In genomic region chr18:58208207-58208944, GRCh38 we compare ENCODE assay signal across 12 cellular contexts.
DNase-seq lines count a peak whose midpoint lies in the region; ATAC-seq, FAIRE-seq and TF ChIP-seq lines count a peak whose summit lies in the region.
"Had no signal": no experiment of that assay in that cellular context is flagged by ENCODE, and none has a peak within 500 bp of the region (broad histone marks: within the 10 kb centered on the region; RNA-seq: fewer than 3 reads in every experiment).

No MANE protein-coding gene starts in this region.

- peaks cover 91% of the 10 kb centered on the region for H3K79me2 ChIP-seq in hepatocyte

- H3K9me3 ChIP-seq in prostate gland: no peaks in the 10 kb centered on the region
- no peaks in the 10 kb centered on the region for H3K9me3 ChIP-seq in hepatocyte (ENCODE audit: low read depth)
- H3K9me3 ChIP-seq in CD8-positive, alpha-beta T cell (ENCODE audit: low read length): no peaks in the 10 kb centered on the region

- intact Hi-C loops in prostate gland (cut with DNase I): no loop called here
- intact Hi-C loops in CD8-positive, alpha-beta T cell (cut with DNase I, micrococcal nuclease): no loop called here

- POLR2A ChIA-PET in CD8-positive, alpha-beta T cell (lab: Charles Lee): no interaction called here

- H3K27me3 Mint-ChIP-seq in CD8-positive, alpha-beta T cell (ENCODE audit: low read depth): peaks cover 6% of the 10 kb centered on the region

- TF ChIP-seq CTCF in D721Med (IDR thresholded peaks at IDR 0.05; ENCODE audit: insufficient read depth, missing control alignments): no peak
- no peak for TF ChIP-seq CTCF in foreskin keratinocyte (conservative IDR thresholded peaks at IDR 0.05)
- TF ChIP-seq CTCF in prostate gland (IDR thresholded peaks at IDR 0.05): no peak
- no peak for TF ChIP-seq CTCF in hepatocyte (IDR thresholded peaks at IDR 0.05; ENCODE audit: poor library complexity)
- no peak for TF ChIP-seq CTCF in CD8-positive, alpha-beta T cell (IDR thresholded peaks at IDR 0.05)

- no peak for TF ChIP-seq POLR2A in prostate gland (IDR thresholded peaks at IDR 0.05)

- H3K36me3 Mint-ChIP-seq in CD8-positive, alpha-beta T cell: no peaks in the 10 kb centered on the region

- no peaks in the 10 kb centered on the region for H3K9me3 Mint-ChIP-seq in CD8-positive, alpha-beta T cell

- no peaks in the 10 kb centered on the region for H3K9me2 ChIP-seq in hepatocyte (replicated peaks; ENCODE audit: insufficient read depth)

- CTCF ChIA-PET in CD8-positive, alpha-beta T cell (lab: Charles Lee): no interaction called here

- H3K27ac ChIP-seq in foreskin keratinocyte (no peak overlapping the region), prostate gland (peak overlapping the region; percentile 28 to 29), hepatocyte (no peak overlapping the region)
- H3K27ac ChIP-seq in CD8-positive, alpha-beta T cell (ENCODE audit: low read depth, low read length): no peak overlapping the region
- H3K27ac ChIP-seq: brain microvascular endothelial cell had no signal

- H3K27ac Mint-ChIP-seq in CD8-positive, alpha-beta T cell: no peak overlapping the region

- WGBS in prostate gland: 35% methylated on average over 4 of the region's 4 CpGs
- 70% methylated on average over 4 of the region's 4 CpGs for WGBS in hepatocyte (ENCODE audit: low lambda C conversion rate, missing lambda C conversion rate)

- H3K4me1 ChIP-seq in foreskin keratinocyte (peaks cover 43% of the 10 kb centered on the region), prostate gland (replicated peaks) (peaks cover 15% of the 10 kb centered on the region), hepatocyte (ENCODE audit: insufficient read depth) (peaks cover 28% of the 10 kb centered on the region)
- no peaks in the 10 kb centered on the region for H3K4me1 ChIP-seq in CD8-positive, alpha-beta T cell (ENCODE audit: insufficient read depth, low read length)

- H3K4me1 Mint-ChIP-seq in CD8-positive, alpha-beta T cell (ENCODE audit: low read depth): peaks cover 6% of the 10 kb centered on the region

- no peaks in the 10 kb centered on the region for H3K27me3 ChIP-seq in foreskin keratinocyte
- H3K27me3 ChIP-seq in prostate gland (replicated peaks; ENCODE audit: insufficient read depth): no peaks in the 10 kb centered on the region
- no peaks in the 10 kb centered on the region for H3K27me3 ChIP-seq in hepatocyte
- no peaks in the 10 kb centered on the region for H3K27me3 ChIP-seq in CD8-positive, alpha-beta T cell (ENCODE audit: insufficient read depth, low read length)
- H3K27me3 ChIP-seq: brain microvascular endothelial cell had no signal

- no peak overlapping the region for H3K4me3 ChIP-seq in prostate gland
- no peak overlapping the region for H3K4me3 ChIP-seq in hepatocyte
- no peak overlapping the region for H3K4me3 ChIP-seq in CD8-positive, alpha-beta T cell (ENCODE audit: low read depth, low read length)

- peaks cover 9% of the 10 kb centered on the region for H4K20me1 ChIP-seq in hepatocyte (ENCODE audit: insufficient read depth, poor library complexity, severe bottlenecking)

- H3K4me2 ChIP-seq in hepatocyte: no peak overlapping the region

- ATAC-seq in foreskin keratinocyte (peak; percentile 56), GM19467 (IDR thresholded peaks at IDR 0.05; ENCODE audit: unreplicated experiment) (no peak)
- ATAC-seq in CD8-positive, alpha-beta T cell: no peak

- no peak overlapping the region for H2AFZ ChIP-seq in hepatocyte

- H3K4me3 Mint-ChIP-seq in CD8-positive, alpha-beta T cell: no peak overlapping the region

- peak; percentile 100 for FAIRE-seq in D721Med (lab: Jason Lieb, UNC)

- no peak for DNase-seq in D721Med (ENCODE audit: insufficient read length, low spot score)
- peak; percentile 15 for DNase-seq in OCI-M1 (lab: John Stamatoyannopoulos, UW)
- DNase-seq in foreskin keratinocyte: no peak
- DNase-seq in prostate gland (ENCODE audit: low spot score): no peak
- no peak for DNase-seq in hepatocyte (ENCODE audit: low spot score)
- no peak for DNase-seq in CD8-positive, alpha-beta T cell
- DNase-seq in SHP77 treated with DMSO at 0.1 percent for 48 hours (lab: John Stamatoyannopoulos, UW): no peak
- DNase-seq: brain microvascular endothelial cell; GOT3; NCI-H748 treated with DMSO at 0.1 percent for 48 hours; stimulated activated CD4-positive, alpha-beta T cell treated with anti-CD3 and anti-CD28 coated beads, Interleukin-2, amount 100 ng/mL, for 48 hours had no signal

- H3K36me3 ChIP-seq in prostate gland (no peaks in the 10 kb centered on the region), hepatocyte (replicated peaks; ENCODE audit: insufficient read depth, low read depth) (no peaks in the 10 kb centered on the region)
- H3K36me3 ChIP-seq in CD8-positive, alpha-beta T cell (ENCODE audit: insufficient read depth, low read length): no peaks in the 10 kb centered on the region
- H3K36me3 ChIP-seq: brain microvascular endothelial cell had no signal

Comparison
In these comparisons a context has a peak if more than half of its experiments do, and no peak if none do; other contexts are left out.
1. H3K27ac ChIP-seq: peak in prostate gland (2 of 2); none in foreskin keratinocyte (single experiment), hepatocyte (single experiment) and CD8-positive, alpha-beta T cell (single experiment).